10 cellular contexts compared by ENCODE assay signal in genomic region chr22:19522190-19522880, GRCh38. TPM values are rescaled to one million over a fixed set of nuclear protein-coding genes. Genes with fewer than 3 reads are reported as not detected.
DNase-seq lines count a peak whose midpoint lies in the region; ATAC-seq and TF ChIP-seq lines count a peak whose summit lies in the region.
"Had no signal": no experiment of that assay in that cellular context is flagged by ENCODE, and none has a peak within 500 bp of the region (broad histone marks: within the 10 kb centered on the region; RNA-seq: fewer than 3 reads in every experiment).

No MANE protein-coding gene starts in this region.

- ATAC-seq in GM19397 (IDR thresholded peaks at IDR 0.05; ENCODE audit: unreplicated experiment), result no peak
- no peak for ATAC-seq in GM21526 (IDR thresholded peaks at IDR 0.05; ENCODE audit: low FRiP score, unreplicated experiment)

- 79% methylated on average over 13 of the region's 16 CpGs; no CpG with 5 or more reads in 1 of the 2 donors for WGBS in transverse colon (ENCODE audit: low coverage in 1 of 2), 2 donors

- no peaks in the 10 kb centered on the region for H3K9me3 ChIP-seq in transverse colon
- H3K9me3 ChIP-seq: BLaER1 had no signal

- no peak overlapping the region for H3K27ac Mint-ChIP-seq in activated T-cell treated with anti-CD3 and anti-CD28 coated beads, Interleukin-2, amount 50 U/mL, for 24 hours

- H3K27me3 ChIP-seq in layer of hippocampus (ENCODE audit: control insufficient read depth, insufficient read depth, low read length) (peaks cover 19% of the 10 kb centered on the region), transverse colon (peaks cover 51% of the 10 kb centered on the region)

- H3K4me1 Mint-ChIP-seq in activated T-cell treated with anti-CD3 and anti-CD28 coated beads, Interleukin-2, amount 50 U/mL, for 24 hours (ENCODE audit: low read depth), result peaks cover 17% of the 10 kb centered on the region

- H3K4me3 ChIP-seq in transverse colon, result peak overlapping the region in 3 of 4 donors; percentile 6 to 44 (median 25)
- H3K4me3 ChIP-seq: BLaER1 had no signal

- no peak overlapping the region for H3K4me3 Mint-ChIP-seq in activated T-cell treated with anti-CD3 and anti-CD28 coated beads, Interleukin-2, amount 50 U/mL, for 24 hours

- no peak for TF ChIP-seq EP300 in transverse colon (IDR thresholded peaks at IDR 0.05; ENCODE audit: low read depth)

- DNase-seq in activated T-cell treated with anti-CD3 and anti-CD28 coated beads, Interleukin-2, amount 50 U/mL, for 24 hours, result peak; percentile 36
- no peak for DNase-seq in activated T-cell treated with anti-CD3 and anti-CD28 coated beads, Interleukin-2, amount 50 U/mL, for 48 hours
- no peak for DNase-seq in transverse colon
- DNase-seq in OCI-M2 (lab: John Stamatoyannopoulos, UW; ENCODE audit: unreplicated experiment), result no peak
- DNase-seq: Karpas-422 had no signal

- TF ChIP-seq CTCF in VCaP (conservative IDR thresholded peaks at IDR 0.05) (no peak), transverse colon (IDR thresholded peaks at IDR 0.05) (no peak)

- peaks cover 42% of the 10 kb centered on the region for H3K36me3 Mint-ChIP-seq in activated T-cell treated with anti-CD3 and anti-CD28 coated beads, Interleukin-2, amount 50 U/mL, for 24 hours (ENCODE audit: low read depth)

- no peak for TF ChIP-seq POLR2A in transverse colon (IDR thresholded peaks at IDR 0.05)

- peaks cover 37% of the 10 kb centered on the region for H3K27me3 Mint-ChIP-seq in activated T-cell treated with anti-CD3 and anti-CD28 coated beads, Interleukin-2, amount 50 U/mL, for 24 hours

- H3K4me1 ChIP-seq in transverse colon, result peaks cover 0 to 19% (median 18%) of the 10 kb centered on the region in 4 donors
- H3K4me1 ChIP-seq: BLaER1 had no signal

- H3K36me3 ChIP-seq in transverse colon, result no peaks in the 10 kb centered on the region

- in situ Hi-C loops in transverse colon (cut with MboI; ENCODE audit: low pct_ligation_motif_present in 1 of 4, low pct_unique_long_range_greater_than_20kb in 1 of 4, low sequenced_read_pairs in 3 of 4), result no loop called here

- peak overlapping the region; percentile 59 for H3K27ac ChIP-seq in VCaP
- H3K27ac ChIP-seq in layer of hippocampus (ENCODE audit: low read depth, low read length), result peak overlapping the region; percentile 68
- H3K27ac ChIP-seq in transverse colon, result peak overlapping the region in 1 of 4 donors; percentile 48
- H3K27ac ChIP-seq: BLaER1 had no signal

- H3K9me3 Mint-ChIP-seq in activated T-cell treated with anti-CD3 and anti-CD28 coated beads, Interleukin-2, amount 50 U/mL, for 24 hours, result no peaks in the 10 kb centered on the region

- intact Hi-C loops in transverse colon (cut with DNase I; ENCODE audit: low total_unique reads), result no loop called here

RNA-seq across cellular contexts. Expression of gene CLDN5, which starts 1.9 kb away (rescaled TPM):
- 100 to 1,000 TPM in 1 of 4 donors, 10 to 100 TPM in 3; 29.5 to 126 (median 63.9) TPM for total RNA-seq in transverse colon

RNA-seq across cellular contexts. Expression of gene CDC45, which starts 42.6 kb away (rescaled TPM):
- total RNA-seq in transverse colon, result 1 to 10 TPM in 3 of 4 donors, not detected in 1; 1.1 to 2.0 (median 1.2) TPM

RNA-seq across cellular contexts. Expression of gene UFD1, which starts 43.3 kb away (rescaled TPM):
- total RNA-seq in transverse colon, result 10 to 100 TPM in 3 of 4 donors, 1 to 10 TPM in 1; 4.9 to 57.2 (median 36.8) TPM
